8 cellular contexts compared by ENCODE assay signal in the genomic region with DNA sequence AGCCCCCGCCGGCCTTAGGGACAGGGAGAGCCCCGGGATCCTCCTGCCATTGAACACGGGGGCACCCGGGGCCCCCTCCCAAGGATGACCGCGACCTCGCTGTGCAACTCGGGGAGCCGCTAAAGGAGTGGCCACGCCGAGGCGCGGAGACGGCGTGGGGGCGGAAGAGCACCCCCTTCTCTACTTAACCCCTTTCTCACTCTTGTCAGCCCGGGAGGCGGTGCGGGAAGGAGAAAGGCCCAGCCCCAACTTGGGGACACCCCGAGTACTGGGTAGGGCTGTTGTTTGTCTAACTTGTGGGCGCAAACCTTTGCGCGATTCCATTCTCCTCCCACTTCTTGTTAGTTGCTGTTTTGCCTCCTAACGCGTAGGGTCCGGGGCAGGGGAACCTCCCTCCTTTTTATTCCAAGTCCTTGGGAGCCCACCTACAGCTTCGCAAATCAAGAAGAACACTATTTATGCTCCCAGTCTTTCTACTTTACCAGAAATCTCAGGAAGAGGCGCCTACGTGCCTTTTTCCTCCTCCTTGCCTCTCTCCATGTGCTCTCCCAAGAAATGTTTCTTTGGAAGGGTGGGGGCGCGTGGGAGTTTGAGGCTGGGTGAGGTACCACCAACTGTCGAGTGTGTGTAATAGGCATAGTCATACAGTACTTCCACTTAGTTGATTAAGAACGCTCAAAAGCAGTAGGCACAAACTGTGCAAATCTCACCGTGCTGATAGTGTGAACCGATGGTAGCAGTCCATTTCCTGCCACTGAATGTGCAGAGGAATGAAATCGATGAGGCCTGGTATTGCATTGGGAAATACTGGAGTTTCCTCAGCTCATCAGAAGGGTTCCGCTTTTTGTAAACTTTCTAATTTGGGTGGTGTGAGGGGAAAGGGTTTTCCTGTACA. TPM values are rescaled to one million over a fixed set of nuclear protein-coding genes. Genes with fewer than 3 reads are reported as not detected.
DNase-seq lines count a peak whose midpoint lies in the region; ATAC-seq and TF ChIP-seq lines count a peak whose summit lies in the region.

No MANE protein-coding gene starts in this region.

- ATAC-seq in Right ventricle myocardium inferior (peak; percentile 47), HG03135 (IDR thresholded peaks at IDR 0.05; ENCODE audit: unreplicated experiment) (peak; percentile 28)

- no peaks in the 10 kb centered on the region for H3K36me3 ChIP-seq in SK-N-MC (ENCODE audit: insufficient read depth, low read length)
- H3K36me3 ChIP-seq in ascending aorta = no peaks in the 10 kb centered on the region
- H3K36me3 ChIP-seq in iPS-18a (ENCODE audit: control insufficient read depth, low read depth, low read length) = no peaks in the 10 kb centered on the region
- no peaks in the 10 kb centered on the region for H3K36me3 ChIP-seq in skeletal muscle tissue (ENCODE audit: control insufficient read depth in 3 of 3, insufficient read depth in 3 of 3, low read length in 3 of 3)

- intact Hi-C loops in Right ventricle myocardium inferior (cut with DNase I) = no loop called here
- intact Hi-C loops in cardiac septum (cut with DNase I) = loop anchor here (10.0 kb wide), 1 partner anchor 251 kb away; no protein-coding TSS in a partner anchor
- intact Hi-C loops in ascending aorta (cut with DNase I) = loop anchor here (5.0 kb wide), 3 partner anchors 123 to 313 kb away; no protein-coding TSS in a partner anchor

- H3K9me3 ChIP-seq in SK-N-MC (ENCODE audit: low read depth, low read length) (no peaks in the 10 kb centered on the region), ascending aorta (no peaks in the 10 kb centered on the region), iPS-18a (ENCODE audit: control insufficient read depth, low read depth, low read length) (no peaks in the 10 kb centered on the region), skeletal muscle tissue (ENCODE audit: control insufficient read depth in 3 of 3, low read length in 3 of 3) (no peaks in the 10 kb centered on the region)

- no peak for TF ChIP-seq CTCF in ascending aorta (IDR thresholded peaks at IDR 0.05)

- H3K27me3 ChIP-seq in ascending aorta (no peaks in the 10 kb centered on the region), iPS-18a (ENCODE audit: control insufficient read depth, insufficient read depth, low read length) (peaks cover 12% of the 10 kb centered on the region), skeletal muscle tissue (ENCODE audit: control insufficient read depth in 3 of 3, insufficient read depth in 3 of 3, low read length in 3 of 3) (no peaks in the 10 kb centered on the region)

- peak overlapping the region; percentile 78 for H3K9ac ChIP-seq in SK-N-MC (ENCODE audit: insufficient read length)
- H3K9ac ChIP-seq in iPS-18a (ENCODE audit: low read length) = peak overlapping the region; percentile 70
- H3K9ac ChIP-seq in skeletal muscle tissue (ENCODE audit: low read depth in 1 of 3, low read length in 3 of 3) = peak overlapping the region; percentile 73 to 85 (median 85)

- H3K4me1 ChIP-seq in ascending aorta = no peaks in the 10 kb centered on the region
- peaks cover 43% of the 10 kb centered on the region for H3K4me1 ChIP-seq in iPS-18a (ENCODE audit: control insufficient read depth, low read depth, low read length)
- H3K4me1 ChIP-seq in skeletal muscle tissue (ENCODE audit: control insufficient read depth in 3 of 3, insufficient read depth in 3 of 3, low read length in 3 of 3) = peaks cover 4 to 15% (median 7%) of the 10 kb centered on the region in 3 donors

- DNase-seq in Right ventricle myocardium inferior (ENCODE audit: missing footprints) (peak; percentile 65), cardiac septum (ENCODE audit: low spot score) (no peak), SK-N-MC (ENCODE audit: low read depth, low spot score) (no peak), ascending aorta (ENCODE audit: low spot score in 2 of 2) (peak in 1 of 2 donors; percentile 67), foreskin melanocyte (no peak)

- H3K4me3 ChIP-seq in SK-N-MC (peak overlapping the region; percentile 84), ascending aorta (peak overlapping the region; percentile 61 to 68), iPS-18a (ENCODE audit: low read length) (peak overlapping the region; percentile 89), skeletal muscle tissue (ENCODE audit: low read length in 3 of 3) (peak overlapping the region; percentile 79 to 82 (median 82))

- H3K27ac ChIP-seq in SK-N-MC (peak overlapping the region; percentile 45; the same call in 1 of the 2 replicates), ascending aorta (peak overlapping the region; percentile 61 to 77), iPS-18a (ENCODE audit: low read length) (no peak overlapping the region), skeletal muscle tissue (ENCODE audit: low read depth, low read length) (peak overlapping the region; percentile 81)

RNA-seq across cellular contexts. Expression of gene DIAPH2, which starts 0.8 kb away (rescaled TPM):
- 9.9 TPM for total RNA-seq in Right ventricle myocardium inferior
- total RNA-seq in cardiac septum = 13.5 TPM
- total RNA-seq in ascending aorta = 27.9 TPM
- 12.0 TPM for total RNA-seq in skeletal muscle tissue
